12 cellular contexts compared by ENCODE assay signal in genomic region chr2:136376798-136377211, GRCh38.
DNase-seq lines count a peak whose midpoint lies in the region; ATAC-seq, FAIRE-seq and TF ChIP-seq lines count a peak whose summit lies in the region.
"Had no signal": no experiment of that assay in that cellular context is flagged by ENCODE, and none has a peak within 500 bp of the region (broad histone marks: within the 10 kb centered on the region; RNA-seq: fewer than 3 reads in every experiment).

No MANE protein-coding gene starts in this region.

- no peak overlapping the region for H3K9ac ChIP-seq in liver (ENCODE audit: low read depth in 1 of 2, low read length in 2 of 2)
- no peak overlapping the region for H3K9ac ChIP-seq in HepG2 (ENCODE audit: insufficient read depth, low read depth, low read length)

- TF ChIP-seq RAD21 in liver (IDR thresholded peaks at IDR 0.05) (no peak), HepG2 (CRISPR knock-in tag; IDR thresholded peaks at IDR 0.05) (no peak)

- H3K27me3 ChIP-seq in liver (ENCODE audit: control insufficient read depth in 4 of 4, insufficient read depth in 4 of 4, low read length in 3 of 4) = no peaks in the 10 kb centered on the region
- no peaks in the 10 kb centered on the region; a peak in 1 of 5 replicates for H3K27me3 ChIP-seq in HepG2 (ENCODE audit: control insufficient read depth in 1 of 2, insufficient read depth in 2 of 2, low read length in 2 of 2)
- no peaks in the 10 kb centered on the region for H3K27me3 ChIP-seq in tibial nerve

- peaks cover 61% of the 10 kb centered on the region for H3K4me1 Mint-ChIP-seq in activated CD8-positive, alpha-beta T cell treated with anti-CD3 and anti-CD28 coated beads for 36 hours (ENCODE audit: low read depth)
- peaks cover 5 to 6% of the 10 kb centered on the region in 2 donors for H3K4me1 Mint-ChIP-seq in immature natural killer cell
- H3K4me1 Mint-ChIP-seq in type B pancreatic cell (ENCODE audit: unreplicated experiment) = peaks cover 9% of the 10 kb centered on the region

- CTCF ChIA-PET in HepG2 (lab: Yijun Ruan, JAX; ENCODE audit: low intra/inter-chr PET ratio, low total read pairs) = no interaction called here
- CTCF ChIA-PET in activated CD8-positive, alpha-beta T cell treated with anti-CD3 and anti-CD28 coated beads for 36 hours (lab: Charles Lee) = interaction anchor here (0.6 to 5.5 kb wide), 10 partner anchors 8 to 463 kb away, joined by 3 to 44 read pairs (median 4); no protein-coding TSS in a partner anchor

- peak overlapping the region; percentile 5 for H3K4me3 Mint-ChIP-seq in activated CD8-positive, alpha-beta T cell treated with anti-CD3 and anti-CD28 coated beads for 36 hours
- H3K4me3 Mint-ChIP-seq in immature natural killer cell = peak overlapping the region in 1 of 5 donors; percentile 18
- peak overlapping the region; percentile 15 for H3K4me3 Mint-ChIP-seq in type B pancreatic cell

- H4K20me1 ChIP-seq in HepG2 (ENCODE audit: insufficient read depth, low read length) = no peaks in the 10 kb centered on the region

- H3K36me3 Mint-ChIP-seq in activated CD8-positive, alpha-beta T cell treated with anti-CD3 and anti-CD28 coated beads for 36 hours (ENCODE audit: low read depth) = no peaks in the 10 kb centered on the region
- no peaks in the 10 kb centered on the region for H3K36me3 Mint-ChIP-seq in immature natural killer cell
- H3K36me3 Mint-ChIP-seq in type B pancreatic cell = no peaks in the 10 kb centered on the region

- DNase-seq in HepG2 (ENCODE audit: low spot score) (no peak), immature natural killer cell (peak in 1 of 3 donors; percentile 12), type B pancreatic cell (ENCODE audit: extremely low spot score, unreplicated experiment) (no peak), putamen (ENCODE audit: low spot score) (no peak), tibial nerve (ENCODE audit: low spot score in 2 of 2) (no peak), DMS53 treated with DMSO at 0.1 percent for 48 hours (lab: John Stamatoyannopoulos, UW; ENCODE audit: unreplicated experiment) (no peak)
- peak; percentile 49 for DNase-seq in activated CD8-positive, alpha-beta T cell treated with anti-CD3 and anti-CD28 coated beads for 36 hours
- DNase-seq: activated CD4-positive, alpha-beta T cell treated with anti-CD3 and anti-CD28 coated beads, Interleukin-2, amount 50 U/mL, for 1 hour; NCI-H2081 treated with DMSO at 0.1 percent for 48 hours; Right ventricle myocardium superior had no signal

- no peak overlapping the region for H3K4me2 ChIP-seq in HepG2 (ENCODE audit: low read depth, low read length)

- intact Hi-C loops in HepG2 (cut with micrococcal nuclease; ENCODE audit: unreplicated experiment) = no loop called here
- intact Hi-C loops in activated CD8-positive, alpha-beta T cell treated with anti-CD3 and anti-CD28 coated beads for 36 hours (cut with micrococcal nuclease) = loop anchor here (5.0 kb wide), 2 partner anchors 75 to 390 kb away; partner anchors contain the start of gene DARS1

- H3K4me1 ChIP-seq in liver (ENCODE audit: control insufficient read depth in 4 of 4, insufficient read depth in 4 of 4, low read length in 3 of 4) = no peaks in the 10 kb centered on the region
- H3K4me1 ChIP-seq in HepG2 (ENCODE audit: insufficient read depth, low read length) = no peaks in the 10 kb centered on the region
- peaks cover 0 to 6% (median 0%) of the 10 kb centered on the region in 4 donors for H3K4me1 ChIP-seq in tibial nerve

- H3K36me3 ChIP-seq in liver (ENCODE audit: control insufficient read depth in 4 of 4, insufficient read depth in 3 of 4, low read depth in 1 of 4, low read length in 3 of 4) (no peaks in the 10 kb centered on the region), HepG2 (replicated peaks in 1 of 2; ENCODE audit: control insufficient read depth in 1 of 2, insufficient read depth in 2 of 2, low read length in 2 of 2) (no peaks in the 10 kb centered on the region), tibial nerve (no peaks in the 10 kb centered on the region)

- no peaks in the 10 kb centered on the region for H3K27me3 Mint-ChIP-seq in activated CD8-positive, alpha-beta T cell treated with anti-CD3 and anti-CD28 coated beads for 36 hours
- H3K27me3 Mint-ChIP-seq in immature natural killer cell (ENCODE audit: low read depth in 3 of 3) = peaks cover 0 to 5% (median 0%) of the 10 kb centered on the region in 3 donors
- H3K27me3 Mint-ChIP-seq in type B pancreatic cell = peaks cover 3% of the 10 kb centered on the region

- WGBS in liver = 71% methylated on average over 6 of the region's 6 CpGs
- WGBS in HepG2 (ENCODE audit: low lambda C conversion rate) = 23% methylated on average over 6 of the region's 6 CpGs
- WGBS in tibial nerve, 2 donors = 27 to 38% methylated on average over 6 of the region's 6 CpGs

- H2AFZ ChIP-seq in HepG2 (ENCODE audit: low read length) = no peak overlapping the region

- FAIRE-seq in HepG2 (lab: Jason Lieb, UNC) = no peak

- H3K9me3 ChIP-seq in liver (ENCODE audit: control insufficient read depth in 4 of 4, low read length in 3 of 4) (no peaks in the 10 kb centered on the region), HepG2 (ENCODE audit: low read length) (no peaks in the 10 kb centered on the region), tibial nerve (no peaks in the 10 kb centered on the region)

- no peaks in the 10 kb centered on the region for H3K79me2 ChIP-seq in HepG2 (ENCODE audit: insufficient read depth, low read length)

- in situ Hi-C loops in HepG2 (cut with HindIII; ENCODE audit: extremely low pct_ligation_motif_present, low pct_unique_long_range_greater_than_20kb) = no loop called here

- H3K27ac Mint-ChIP-seq in activated CD8-positive, alpha-beta T cell treated with anti-CD3 and anti-CD28 coated beads for 36 hours = peak overlapping the region; percentile 90
- peak overlapping the region in 5 of 6 donors; percentile 31 to 88 (median 51) for H3K27ac Mint-ChIP-seq in immature natural killer cell
- H3K27ac Mint-ChIP-seq in type B pancreatic cell = peak overlapping the region; percentile 75

- no peaks in the 10 kb centered on the region for H3K9me3 Mint-ChIP-seq in activated CD8-positive, alpha-beta T cell treated with anti-CD3 and anti-CD28 coated beads for 36 hours
- H3K9me3 Mint-ChIP-seq in immature natural killer cell = no peaks in the 10 kb centered on the region
- H3K9me3 Mint-ChIP-seq in type B pancreatic cell = peaks cover 5% of the 10 kb centered on the region

- H3K27ac ChIP-seq in liver (ENCODE audit: low read depth in 1 of 2, low read length in 2 of 2) = no peak overlapping the region
- no peak overlapping the region for H3K27ac ChIP-seq in HepG2 (ENCODE audit: extremely low read length, insufficient read depth, low read length)
- no peak overlapping the region for H3K27ac ChIP-seq in tibial nerve
- H3K27ac ChIP-seq: C4-2B had no signal

- TF ChIP-seq POLR2A in HepG2 (IDR thresholded peaks at IDR 0.05; ENCODE audit: insufficient read depth in 1 of 2, low read depth in 2 of 2, low read length in 2 of 2) (no peak), tibial nerve (IDR thresholded peaks at IDR 0.05) (no peak)

- H3K4me3 ChIP-seq in liver (ENCODE audit: low read depth in 1 of 3, low read length in 3 of 3) (no peak overlapping the region), HepG2 (replicated peaks in 1 of 3; ENCODE audit: insufficient read depth in 1 of 3, low read depth in 2 of 3, low read length in 3 of 3) (no peak overlapping the region), tibial nerve (no peak overlapping the region)

- no TSS peak for BruUV-seq in HepG2 (replicated peaks; lab: Mats Ljungman, UMichigan)

- TF ChIP-seq CTCF in liver (IDR thresholded peaks at IDR 0.05; ENCODE audit: low read depth, low read length, missing input control) = no peak
- TF ChIP-seq CTCF in HepG2 (CRISPR knock-in tag; IDR thresholded peaks at IDR 0.05) = no peak
- TF ChIP-seq CTCF in activated CD8-positive, alpha-beta T cell treated with anti-CD3 and anti-CD28 coated beads for 36 hours (IDR thresholded peaks at IDR 0.05) = no peak
- TF ChIP-seq CTCF in type B pancreatic cell (conservative IDR thresholded peaks at IDR 0.05) = no peak
- no peak for TF ChIP-seq CTCF in tibial nerve (IDR thresholded peaks at IDR 0.05)

- POLR2A ChIA-PET in HepG2 (lab: Yijun Ruan, JAX) = no interaction called here
- POLR2A ChIA-PET in activated CD8-positive, alpha-beta T cell treated with anti-CD3 and anti-CD28 coated beads for 36 hours (lab: Charles Lee) = interaction anchor here (0.7 to 1.4 kb wide), 6 partner anchors 14 to 324 kb away, joined by 3 to 4 read pairs (median 3); no protein-coding TSS in a partner anchor

- ATAC-seq in HepG2 = no peak
- ATAC-seq in activated CD8-positive, alpha-beta T cell treated with anti-CD3 and anti-CD28 coated beads for 36 hours = peak; percentile 17

- TF ChIP-seq EP300 in HepG2 (IDR thresholded peaks at IDR 0.05; ENCODE audit: low read depth in 2 of 2, low read length in 2 of 2) = no peak
- TF ChIP-seq EP300 in HepG2 (CRISPR knock-in tag; IDR thresholded peaks at IDR 0.05; ENCODE audit: borderline replicate concordance) = no peak
- TF ChIP-seq EP300 in tibial nerve (IDR thresholded peaks at IDR 0.05) = no peak

TF ChIP-seq in liver, 16 proteins besides CTCF, POLR2A, EP300 and RAD21:
- TF ChIP-seq TAF1 (conservative IDR thresholded peaks at IDR 0.05) = no peak
- peak; percentile 13 for TF ChIP-seq NR2F2 (IDR thresholded peaks at IDR 0.05)

TF ChIP-seq in HepG2, 621 proteins besides CTCF, POLR2A, EP300 and RAD21 (continues in another document):
- TF ChIP-seq RXRA (CRISPR knock-in tag; IDR thresholded peaks at IDR 0.05) (no peak), RARA (CRISPR knock-in tag; IDR thresholded peaks at IDR 0.05) (no peak), ZNF333 (CRISPR knock-in tag; IDR thresholded peaks at IDR 0.05; ENCODE audit: borderline replicate concordance) (no peak), JDP2 (CRISPR knock-in tag; IDR thresholded peaks at IDR 0.05; ENCODE audit: borderline replicate concordance) (no peak)
